1 cellular context compared by ENCODE assay signal in the genomic region with DNA sequence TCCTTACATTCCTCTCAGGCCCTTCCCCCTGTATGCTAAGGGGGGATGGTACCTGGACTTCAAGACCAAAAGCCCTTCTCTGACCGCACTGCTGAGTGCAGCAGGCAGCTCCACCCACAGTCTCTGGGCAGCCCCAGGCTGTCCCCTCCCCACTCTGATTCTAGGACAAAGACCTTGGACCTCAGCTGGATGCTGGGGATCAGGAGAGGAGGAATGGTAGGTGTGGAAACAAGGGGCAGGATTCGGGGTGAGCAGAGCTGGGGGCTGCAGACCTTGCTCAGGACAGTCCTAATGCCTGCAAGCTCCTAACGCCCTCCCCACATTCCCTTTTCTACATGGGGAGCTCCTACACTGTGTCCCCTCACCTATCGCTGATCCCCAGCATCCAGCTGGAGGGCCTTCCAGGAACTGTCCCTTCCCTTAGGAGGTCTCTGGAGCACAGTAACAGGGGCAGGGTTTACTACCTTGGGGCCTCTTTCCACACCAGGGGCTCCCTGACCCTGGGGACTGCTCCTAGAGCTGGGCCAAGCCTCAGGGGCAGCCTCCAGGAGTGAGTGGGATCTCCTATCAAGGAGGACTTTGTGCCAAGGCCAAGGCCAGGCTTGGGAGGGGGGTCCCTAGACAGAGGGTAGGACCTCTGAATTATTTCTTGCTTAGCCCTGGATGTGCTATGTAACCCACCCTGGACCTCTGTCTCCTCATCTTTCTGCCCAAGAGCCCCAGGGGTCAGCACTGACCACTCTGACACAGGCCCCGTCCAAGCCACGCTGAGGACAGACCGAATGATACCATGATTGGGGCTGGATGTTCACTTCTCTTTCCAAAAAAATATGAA.
TF ChIP-seq lines count a peak whose summit lies in the region.

No MANE protein-coding gene starts in this region.

TF ChIP-seq in H1, 55 proteins besides CTCF, POLR2A, EP300 and RAD21:
- no peak for TF ChIP-seq HDAC6 (IDR thresholded peaks at IDR 0.05; ENCODE audit: low read depth, low read length)
- no peak for TF ChIP-seq CHD2 (IDR thresholded peaks at IDR 0.05; ENCODE audit: low read length)
